2 cellular contexts compared by ENCODE assay signal in the genomic region with DNA sequence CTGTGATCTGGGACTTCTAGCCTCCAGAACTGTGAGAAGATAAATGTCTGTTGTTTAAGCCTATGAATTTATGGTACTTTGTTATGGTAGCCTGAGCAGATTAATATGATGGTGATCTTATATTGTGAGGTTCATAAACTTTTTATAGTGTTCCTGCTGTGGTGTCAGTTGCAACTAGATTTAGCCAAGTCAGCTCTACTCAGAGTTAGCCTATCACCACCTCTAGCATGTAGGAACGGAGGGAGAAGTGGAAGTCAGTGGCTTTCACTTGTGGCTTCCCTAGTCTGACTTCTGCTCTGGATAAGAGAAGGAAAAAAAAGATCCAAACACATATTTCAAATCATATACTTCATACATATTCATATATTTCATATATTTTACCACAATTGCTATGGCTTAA.
TF ChIP-seq lines count a peak whose summit lies in the region.

No MANE protein-coding gene starts in this region.

TF ChIP-seq in IMR-90, 13 proteins besides CTCF, POLR2A, EP300 and RAD21:
- TF ChIP-seq, protein P1, sequence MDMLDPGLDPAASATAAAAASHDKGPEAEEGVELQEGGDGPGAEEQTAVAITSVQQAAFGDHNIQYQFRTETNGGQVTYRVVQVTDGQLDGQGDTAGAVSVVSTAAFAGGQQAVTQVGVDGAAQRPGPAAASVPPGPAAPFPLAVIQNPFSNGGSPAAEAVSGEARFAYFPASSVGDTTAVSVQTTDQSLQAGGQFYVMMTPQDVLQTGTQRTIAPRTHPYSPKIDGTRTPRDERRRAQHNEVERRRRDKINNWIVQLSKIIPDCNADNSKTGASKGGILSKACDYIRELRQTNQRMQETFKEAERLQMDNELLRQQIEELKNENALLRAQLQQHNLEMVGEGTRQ (IDR thresholded peaks at IDR 0.05; ENCODE audit: low read depth, low read length) = no peak
- peak; percentile 5; the same call in 1 of the 2 replicates for TF ChIP-seq MAFK (IDR thresholded peaks at IDR 0.05; ENCODE audit: low read depth, low read length)

TF ChIP-seq in GM12878, 131 proteins besides CTCF, POLR2A, EP300 and RAD21:
- TF ChIP-seq HDGF (IDR thresholded peaks at IDR 0.05) (no peak), SIX5 (IDR thresholded peaks at IDR 0.05; ENCODE audit: low read depth, low read length, severe bottlenecking) (no peak), CUX1 (IDR thresholded peaks at IDR 0.05; ENCODE audit: insufficient replicate concordance, low read depth, low read length) (no peak), SPI1 (IDR thresholded peaks at IDR 0.05; ENCODE audit: borderline replicate concordance, insufficient read depth, low read depth, low read length) (peak; percentile 9; the same call in 1 of the 2 replicates), ZNF24 (IDR thresholded peaks at IDR 0.05) (no peak), FOS (IDR thresholded peaks at IDR 0.05; ENCODE audit: borderline replicate concordance, extremely low read depth, insufficient read length) (no peak), MXI1 (IDR thresholded peaks at IDR 0.05; ENCODE audit: low read depth, low read length) (no peak)
